8 cellular contexts compared by ENCODE assay signal in the genomic region with DNA sequence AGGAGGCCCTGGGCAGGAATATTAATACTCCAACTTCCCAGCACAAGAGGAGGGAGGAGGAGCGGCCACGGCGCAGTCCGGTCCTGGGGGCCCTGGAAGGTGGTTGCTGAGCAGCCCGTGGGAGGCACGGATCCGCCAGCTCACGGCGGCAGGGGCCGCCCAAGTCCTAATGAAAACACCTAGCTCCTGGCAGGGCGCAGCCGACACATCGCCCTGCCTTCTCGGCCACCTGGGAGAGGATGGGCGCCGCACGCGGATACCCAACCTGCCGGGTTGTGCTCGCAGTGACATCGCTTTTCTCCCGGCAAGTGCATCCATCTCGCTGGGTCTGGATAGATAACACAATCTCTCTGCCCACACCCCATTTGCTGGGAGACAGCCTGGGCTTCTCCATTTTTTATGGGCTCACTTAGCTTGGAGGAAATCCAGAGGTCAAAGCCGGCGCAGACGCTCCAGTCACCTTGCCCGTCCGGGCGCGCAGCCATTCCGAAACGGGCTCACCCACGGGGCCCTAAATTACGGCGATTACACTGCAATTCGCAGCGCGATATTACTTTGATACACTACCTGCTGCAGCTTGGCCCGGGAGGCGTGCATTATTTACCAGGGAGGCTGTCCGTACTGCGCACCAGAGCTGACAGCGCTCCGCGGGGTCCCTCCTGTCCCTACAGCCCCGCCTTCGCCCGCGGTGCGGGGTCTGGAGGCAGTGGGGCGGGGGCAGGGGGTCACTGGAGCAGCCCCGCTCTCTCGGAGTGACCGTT. TPM values are rescaled to one million over a fixed set of nuclear protein-coding genes. Genes with fewer than 3 reads are reported as not detected.
DNase-seq lines count a peak whose midpoint lies in the region; ATAC-seq and TF ChIP-seq lines count a peak whose summit lies in the region.

No MANE protein-coding gene starts in this region.

- no peak overlapping the region for H3K27ac ChIP-seq in vagina

- H3K27me3 Mint-ChIP-seq in Calu3 (ENCODE audit: unreplicated experiment), result peaks cover 99% of the 10 kb centered on the region
- H3K27me3 Mint-ChIP-seq in activated T-helper 1 cell treated with anti-CD3 and anti-CD28 coated beads, Interleukin-12 subunit alpha, Interleukin-12 subunit beta, Interleukin-2, Interleukin-4 antibody, amounts not matched to agents 30 ng/mL and 10 ng/mL and 1 ng/mL, durations not matched to agents 14 hours and 24 hours and 36 hours (ENCODE audit: insufficient read depth), result peaks cover 57% of the 10 kb centered on the region

- H3K4me1 Mint-ChIP-seq in Calu3 (ENCODE audit: low read depth, unreplicated experiment), result no peaks in the 10 kb centered on the region
- H3K4me1 Mint-ChIP-seq in activated T-helper 1 cell treated with anti-CD3 and anti-CD28 coated beads, Interleukin-12 subunit alpha, Interleukin-12 subunit beta, Interleukin-2, Interleukin-4 antibody, amounts not matched to agents 30 ng/mL and 10 ng/mL and 1 ng/mL, durations not matched to agents 14 hours and 24 hours and 36 hours (ENCODE audit: low read depth), result no peaks in the 10 kb centered on the region

- intact Hi-C loops in Calu3 (cut with micrococcal nuclease; ENCODE audit: unreplicated experiment), result no loop called here
- intact Hi-C loops in activated T-helper 1 cell treated with anti-CD3 and anti-CD28 coated beads, Interleukin-12 subunit alpha, Interleukin-12 subunit beta, Interleukin-2, Interleukin-4 antibody, amounts not matched to agents 30 ng/mL and 10 ng/mL and 1 ng/mL, durations not matched to agents 14 hours and 24 hours and 36 hours (cut with micrococcal nuclease), result loop anchor here (2.0 kb wide), 1 partner anchor 31 kb away; no protein-coding TSS in a partner anchor
- intact Hi-C loops in vagina (cut with DNase I), result no loop called here

- H3K36me3 ChIP-seq in H7 (replicated peaks; ENCODE audit: control insufficient read depth, insufficient read depth, low read length) (no peaks in the 10 kb centered on the region), kidney epithelial cell (ENCODE audit: control insufficient read depth, insufficient read depth, low read length) (no peaks in the 10 kb centered on the region), vagina (no peaks in the 10 kb centered on the region)

- H3K9me3 Mint-ChIP-seq in Calu3 (ENCODE audit: low read depth, unreplicated experiment), result no peaks in the 10 kb centered on the region
- H3K9me3 Mint-ChIP-seq in activated T-helper 1 cell treated with anti-CD3 and anti-CD28 coated beads, Interleukin-12 subunit alpha, Interleukin-12 subunit beta, Interleukin-2, Interleukin-4 antibody, amounts not matched to agents 30 ng/mL and 10 ng/mL and 1 ng/mL, durations not matched to agents 14 hours and 24 hours and 36 hours, result no peaks in the 10 kb centered on the region

- TF ChIP-seq CTCF in Calu3 (IDR thresholded peaks at IDR 0.05; ENCODE audit: unreplicated experiment), result no peak
- TF ChIP-seq CTCF in kidney epithelial cell (IDR thresholded peaks at IDR 0.05; ENCODE audit: insufficient read depth, low read length, poor library complexity, severe bottlenecking), result peak; percentile 50
- no peak for TF ChIP-seq CTCF in vagina (IDR thresholded peaks at IDR 0.05)

- no peak for ATAC-seq in HG02623 (IDR thresholded peaks at IDR 0.05; ENCODE audit: unreplicated experiment)
- ATAC-seq in GM21447 (IDR thresholded peaks at IDR 0.05; ENCODE audit: unreplicated experiment), result no peak

- H3K27ac Mint-ChIP-seq in Calu3 (ENCODE audit: unreplicated experiment), result no peak overlapping the region
- no peak overlapping the region for H3K27ac Mint-ChIP-seq in activated T-helper 1 cell treated with anti-CD3 and anti-CD28 coated beads, Interleukin-12 subunit alpha, Interleukin-12 subunit beta, Interleukin-2, Interleukin-4 antibody, amounts not matched to agents 30 ng/mL and 10 ng/mL and 1 ng/mL, durations not matched to agents 14 hours and 24 hours and 36 hours

- peaks cover 13% of the 10 kb centered on the region for H3K4me1 ChIP-seq in vagina

- H3K27me3 ChIP-seq in H7 (ENCODE audit: control insufficient read depth, insufficient read depth, low read length) (peaks cover 41% of the 10 kb centered on the region), kidney epithelial cell (ENCODE audit: control insufficient read depth, insufficient read depth, low read length) (peaks cover 58% of the 10 kb centered on the region), vagina (no peaks in the 10 kb centered on the region)

- TF ChIP-seq POLR2A in vagina (IDR thresholded peaks at IDR 0.05), result no peak

- CTCF ChIA-PET in Calu3 (lab: Charles Lee), result interaction anchor here (0.5 to 1.6 kb wide), 5 partner anchors 30 to 197 kb away, joined by 4 to 6 read pairs (median 4); no protein-coding TSS in a partner anchor

- no TSS peak for BruUV-seq in Calu3 (replicated peaks; lab: Mats Ljungman, UMichigan)

- peak; percentile 51 for DNase-seq in Calu3
- peak; percentile 82 for DNase-seq in H7
- no peak for DNase-seq in activated T-helper 1 cell treated with anti-CD3 and anti-CD28 coated beads, Interleukin-12 subunit alpha, Interleukin-12 subunit beta, Interleukin-2, Interleukin-4 antibody, amounts not matched to agents 30 ng/mL and 10 ng/mL and 1 ng/mL, durations not matched to agents 14 hours and 24 hours and 36 hours (ENCODE audit: low spot score)
- no peak for DNase-seq in kidney epithelial cell (ENCODE audit: low read depth)
- DNase-seq in vagina (ENCODE audit: extremely low spot score in 2 of 2), result no peak
- no peak for DNase-seq in SK-N-DZ (ENCODE audit: low spot score)

- peak overlapping the region; percentile 56 for H3K4me3 Mint-ChIP-seq in Calu3 (ENCODE audit: low read depth, unreplicated experiment)
- peak overlapping the region; percentile 5 for H3K4me3 Mint-ChIP-seq in activated T-helper 1 cell treated with anti-CD3 and anti-CD28 coated beads, Interleukin-12 subunit alpha, Interleukin-12 subunit beta, Interleukin-2, Interleukin-4 antibody, amounts not matched to agents 30 ng/mL and 10 ng/mL and 1 ng/mL, durations not matched to agents 14 hours and 24 hours and 36 hours

- peak overlapping the region; percentile 43 for H3K4me3 ChIP-seq in H7 (ENCODE audit: insufficient read depth, low read depth, low read length)
- peak overlapping the region; percentile 16 for H3K4me3 ChIP-seq in kidney epithelial cell (ENCODE audit: low read depth, low read length)
- H3K4me3 ChIP-seq in vagina, result peak overlapping the region; percentile 4 to 38

- H3K36me3 Mint-ChIP-seq in Calu3 (ENCODE audit: insufficient read depth, unreplicated experiment), result no peaks in the 10 kb centered on the region
- no peaks in the 10 kb centered on the region for H3K36me3 Mint-ChIP-seq in activated T-helper 1 cell treated with anti-CD3 and anti-CD28 coated beads, Interleukin-12 subunit alpha, Interleukin-12 subunit beta, Interleukin-2, Interleukin-4 antibody, amounts not matched to agents 30 ng/mL and 10 ng/mL and 1 ng/mL, durations not matched to agents 14 hours and 24 hours and 36 hours (ENCODE audit: low read depth)

- no peaks in the 10 kb centered on the region for H3K9me3 ChIP-seq in vagina

RNA-seq across cellular contexts. Expression of a gene that starts 36.2 kb away (rescaled TPM):
- total RNA-seq in Calu3 (2022) (30.1 and 40.2 TPM in 2 replicates), kidney epithelial cell (59.4 and 82.7 TPM in 2 replicates), vagina (34.6 TPM)
- total RNA-seq in H7 (2014; rRNA removed; shearing (Covaris generic)), result 29.5 and 52.4 TPM in 2 replicates
- 66.6 and 72.4 TPM in 2 replicates for total RNA-seq in activated T-helper 1 cell treated with anti-CD3 and anti-CD28 coated beads, Interleukin-12 subunit alpha, Interleukin-12 subunit beta, Interleukin-2, Interleukin-4 antibody, amounts not matched to agents 30 ng/mL and 10 ng/mL and 1 ng/mL, durations not matched to agents 14 hours and 24 hours and 36 hours
- 87.4 and 127 TPM in 2 replicates for polyA plus RNA-seq in SK-N-DZ (2014; cell fraction: cytosol; rRNA removed)
- 104 and 118 TPM in 2 replicates for polyA plus RNA-seq in SK-N-DZ (2014; cell fraction: nucleus; rRNA removed)

Comparison
In these comparisons a context has a peak if more than half of its experiments do, and no peak if none do; other contexts are left out.
1. DNase-seq: peak in Calu3 (single experiment) and H7 (single experiment); none in activated T-helper 1 cell treated with anti-CD3 and anti-CD28 coated beads, Interleukin-12 subunit alpha, Interleukin-12 subunit beta, Interleukin-2, Interleukin-4 antibody, amounts not matched to agents 30 ng/mL and 10 ng/mL and 1 ng/mL, durations not matched to agents 14 hours and 24 hours and 36 hours (single experiment), kidney epithelial cell (single experiment), vagina (0 of 2) and SK-N-DZ (single experiment).
2. Peak in every context shown above with its lines, with median percentiles within 50 percentile points of each other: H3K4me3 ChIP-seq.